22 cellular contexts compared by ENCODE assay signal in genomic region chr3:119388577-119388976, GRCh38.
A peak's percentile ranks its signal among the peaks of the same experiment; 100 is the strongest.
DNase-seq lines count a peak whose midpoint lies in the region; ATAC-seq, FAIRE-seq and TF ChIP-seq lines count a peak whose summit lies in the region.
"Had no signal": no experiment of that assay in that cellular context is flagged by ENCODE, and none has a peak within 500 bp of the region (broad histone marks: within the 10 kb centered on the region; RNA-seq: fewer than 3 reads in every experiment).

No MANE protein-coding gene starts in this region.

- H2AFZ ChIP-seq in PC-3 (ENCODE audit: low read length) (no peak overlapping the region), K562 (ENCODE audit: low read depth, low read length) (no peak overlapping the region)

- H3K4me1 ChIP-seq in PC-3 (ENCODE audit: insufficient read depth, low read length) (no peaks in the 10 kb centered on the region), K562 (replicated peaks in 1 of 2; ENCODE audit: control insufficient read depth in 2 of 2, insufficient read depth in 2 of 2, low read length in 2 of 2) (no peaks in the 10 kb centered on the region)
- H3K4me1 ChIP-seq: left ventricle myocardium inferior, Peyer's patch had no signal

- peaks cover 23% of the 10 kb centered on the region for H3K36me3 Mint-ChIP-seq in activated naive CD8-positive, alpha-beta T cell treated with anti-CD3 and anti-CD28 coated beads, Interleukin-2, amount 50 U/mL, for 24 hours (ENCODE audit: low read depth)

- H3K79me2 ChIP-seq in PC-3 (ENCODE audit: low read length) = no peaks in the 10 kb centered on the region
- no peaks in the 10 kb centered on the region for H3K79me2 ChIP-seq in K562 (ENCODE audit: control insufficient read depth, insufficient read depth, low read length)

- in situ Hi-C loops in K562 (cut with MboI) = no loop called here

- no peak for DNase-seq in D721Med (ENCODE audit: insufficient read length, low spot score)
- DNase-seq in PC-3 = no peak
- DNase-seq in K562 (ENCODE audit: extremely low read depth in 1 of 4, low spot score in 3 of 4) = peak in 1 of 4 experiments; percentile 32
- no peak for DNase-seq in kidney epithelial cell (ENCODE audit: low read depth)
- DNase-seq in activated naive CD8-positive, alpha-beta T cell treated with anti-CD3 and anti-CD28 coated beads, Interleukin-2, amount 50 U/mL, for 24 hours = no peak
- DNase-seq: activated CD4-positive, alpha-beta T cell treated with anti-CD3 and anti-CD28 coated beads for 1 hour; activated CD8-positive, alpha-beta memory T cell treated with anti-CD3 and anti-CD28 coated beads, Interleukin-2, amount 50 U/mL, for 48 hours; C1 segment of cervical spinal cord; DMS53; dorsolateral prefrontal cortex; left ventricle myocardium inferior; MM.1S; naive B cell; NCI-H2029; NCI-H524; Peyer's patch; stimulated activated CD4-positive, alpha-beta T cell treated with anti-CD3 and anti-CD28 coated beads, Interleukin-15, amount 100 ng/mL, for 24 hours; T-helper 1 cell had no signal

- intact Hi-C loops in PC-3 (cut with micrococcal nuclease) (no loop called here), K562 (cut with micrococcal nuclease) (loop anchor here (2.0 kb wide), 1 partner anchor 504 kb away; no protein-coding TSS in a partner anchor)

- H3F3A ChIP-seq in PC-3 (ENCODE audit: low read length, unreplicated experiment) = no peaks in the 10 kb centered on the region

- H3K4me3 ChIP-seq in PC-3 (ENCODE audit: low read length) = no peak overlapping the region
- no peak overlapping the region for H3K4me3 ChIP-seq in K562
- H3K4me3 ChIP-seq in kidney epithelial cell (ENCODE audit: low read depth, low read length) = no peak overlapping the region
- H3K4me3 ChIP-seq: body of pancreas, dorsolateral prefrontal cortex, left ventricle myocardium inferior, Peyer's patch had no signal

- no peaks in the 10 kb centered on the region for H3K9me2 ChIP-seq in PC-3 (replicated peaks; ENCODE audit: low read length)

- no peaks in the 10 kb centered on the region for H3K27me3 ChIP-seq in PC-3 (ENCODE audit: low read length)
- H3K27me3 ChIP-seq in K562 (ENCODE audit: control insufficient read depth in 2 of 2, insufficient read depth in 2 of 2, low read length in 2 of 2) = peaks cover 0 to 6% of the 10 kb centered on the region in 2 experiments; a peak in 1 of 5 replicates
- H3K27me3 ChIP-seq in kidney epithelial cell (ENCODE audit: control insufficient read depth, insufficient read depth, low read length) = no peaks in the 10 kb centered on the region
- H3K27me3 ChIP-seq: body of pancreas, dorsolateral prefrontal cortex, Peyer's patch had no signal

- FAIRE-seq in D721Med (lab: Jason Lieb, UNC) (no peak), K562 (lab: Jason Lieb, UNC) (no peak)

- H3K36me3 ChIP-seq in PC-3 (ENCODE audit: low read depth, low read length) = no peaks in the 10 kb centered on the region; the same call in 1 of the 2 replicates
- no peaks in the 10 kb centered on the region for H3K36me3 ChIP-seq in K562 (ENCODE audit: control insufficient read depth, insufficient read depth, low read length)
- H3K36me3 ChIP-seq in kidney epithelial cell (ENCODE audit: control insufficient read depth, insufficient read depth, low read length) = no peaks in the 10 kb centered on the region

- ATAC-seq in PC-3 = no peak
- ATAC-seq in K562 = peak; percentile 84
- ATAC-seq in activated naive CD8-positive, alpha-beta T cell treated with anti-CD3 and anti-CD28 coated beads, Interleukin-2, amount 50 U/mL, for 24 hours = no peak
- no peak for ATAC-seq in GM19324 (IDR thresholded peaks at IDR 0.05; ENCODE audit: low FRiP score, unreplicated experiment)
- ATAC-seq in GM19035 (IDR thresholded peaks at IDR 0.05; ENCODE audit: unreplicated experiment) = no peak
- no peak for ATAC-seq in HG03095 (IDR thresholded peaks at IDR 0.05; ENCODE audit: unreplicated experiment)
- ATAC-seq: body of pancreas had no signal

- no peak overlapping the region for H3K4me2 ChIP-seq in PC-3 (ENCODE audit: low read length)
- no peak overlapping the region for H3K4me2 ChIP-seq in K562 (ENCODE audit: insufficient read depth, low read length)

- 7% methylated on average over 6 of the region's 8 CpGs for WGBS in K562 (ENCODE audit: insufficient coverage, low coverage, missing lambda C conversion rate)

- H3K4me1 Mint-ChIP-seq in activated naive CD8-positive, alpha-beta T cell treated with anti-CD3 and anti-CD28 coated beads, Interleukin-2, amount 50 U/mL, for 24 hours = no peaks in the 10 kb centered on the region
- H3K4me1 Mint-ChIP-seq: naive B cell had no signal

- H3K27ac ChIP-seq in PC-3 (ENCODE audit: low read length) = no peak overlapping the region
- H3K27ac ChIP-seq in K562 (ENCODE audit: extremely low read depth, low read depth, low read length) = no peak overlapping the region
- H3K27ac ChIP-seq: body of pancreas, dorsolateral prefrontal cortex, left ventricle myocardium inferior, Peyer's patch had no signal

- H3K4me3 Mint-ChIP-seq in activated naive CD8-positive, alpha-beta T cell treated with anti-CD3 and anti-CD28 coated beads, Interleukin-2, amount 50 U/mL, for 24 hours = no peak overlapping the region
- H3K4me3 Mint-ChIP-seq: naive B cell had no signal

- no peak for TF ChIP-seq EP300 in K562 (IDR thresholded peaks at IDR 0.05; ENCODE audit: low read length)

- H3K9me3 ChIP-seq in PC-3 (ENCODE audit: low read length) (no peaks in the 10 kb centered on the region), K562 (replicated peaks; ENCODE audit: control insufficient read depth, insufficient read depth, low read depth, low read length) (no peaks in the 10 kb centered on the region)
- H3K9me3 ChIP-seq: body of pancreas, left ventricle myocardium inferior, Peyer's patch had no signal

- no peaks in the 10 kb centered on the region for H4K20me1 ChIP-seq in PC-3 (ENCODE audit: low read length)
- H4K20me1 ChIP-seq in K562 (replicated peaks; ENCODE audit: control insufficient read depth, insufficient read depth, low read length) = no peaks in the 10 kb centered on the region; the same call in 1 of the 2 replicates

- POLR2A ChIA-PET in PC-3 (lab: Charles Lee; ENCODE audit: unreplicated experiment) = no interaction called here
- POLR2A ChIA-PET in K562 (lab: Yijun Ruan, JAX) = interaction anchor here (0.6 to 1.3 kb wide), 3 partner anchors 11 to 408 kb away, joined by 3 to 5 read pairs (median 3); no protein-coding TSS in a partner anchor

- no peaks in the 10 kb centered on the region for H3K9me1 ChIP-seq in K562 (ENCODE audit: control insufficient read depth, insufficient read depth, low read length)

- H3K27ac Mint-ChIP-seq in activated naive CD8-positive, alpha-beta T cell treated with anti-CD3 and anti-CD28 coated beads, Interleukin-2, amount 50 U/mL, for 24 hours = no peak overlapping the region

- BruUV-seq in PC-3 (replicated peaks; lab: Mats Ljungman, UMichigan) = no TSS peak
- BruUV-seq in K562 (replicated peaks; lab: Mats Ljungman, UMichigan) = no TSS peak

- TF ChIP-seq RAD21 in K562 (CRISPR knock-in tag; conservative IDR thresholded peaks at IDR 0.05 in 1 of 2, IDR thresholded peaks at IDR 0.05 in 1 of 2) = peak; percentile 62 to 75

- H3K9ac ChIP-seq in PC-3 (ENCODE audit: low read length) (no peak overlapping the region), K562 (ENCODE audit: insufficient read depth in 1 of 2, low read depth in 2 of 2, low read length in 2 of 2) (no peak overlapping the region)

- TF ChIP-seq CTCF in D721Med (IDR thresholded peaks at IDR 0.05; ENCODE audit: insufficient read depth, missing control alignments) (peak; percentile 5), PC-3 (conservative IDR thresholded peaks at IDR 0.05; ENCODE audit: low read depth, low read length) (peak; percentile 26; the same call in 1 of the 2 replicates), K562 (IDR thresholded peaks at IDR 0.05 in 2 of 3, conservative IDR thresholded peaks at IDR 0.05 in 1 of 3; ENCODE audit: insufficient read depth in 2 of 3, low read depth in 1 of 3, low read length in 3 of 3) (peak; percentile 33 to 63 (median 34); a peak in 4 of 6 replicates), kidney epithelial cell (IDR thresholded peaks at IDR 0.05; ENCODE audit: insufficient read depth, low read length, poor library complexity, severe bottlenecking) (peak; percentile 7)

- CTCF ChIA-PET in PC-3 (lab: Charles Lee) (no interaction called here), K562 (lab: Yijun Ruan, JAX; ENCODE audit: low intra/inter-chr PET ratio) (interaction anchor here (1.2 to 1.5 kb wide), 3 partner anchors 113 to 506 kb away, joined by 3 to 10 read pairs (median 6); no protein-coding TSS in a partner anchor)

- TF ChIP-seq POLR2A in K562 (conservative IDR thresholded peaks at IDR 0.05) = no peak

- H3K27me3 Mint-ChIP-seq in activated naive CD8-positive, alpha-beta T cell treated with anti-CD3 and anti-CD28 coated beads, Interleukin-2, amount 50 U/mL, for 24 hours = no peaks in the 10 kb centered on the region
- H3K27me3 Mint-ChIP-seq: naive B cell had no signal

- no peaks in the 10 kb centered on the region for H3K9me3 Mint-ChIP-seq in activated naive CD8-positive, alpha-beta T cell treated with anti-CD3 and anti-CD28 coated beads, Interleukin-2, amount 50 U/mL, for 24 hours
- H3K9me3 Mint-ChIP-seq: naive B cell had no signal

TF ChIP-seq in K562, 482 proteins besides CTCF, POLR2A, EP300 and RAD21 (continues in another document):
- no peak for TF ChIP-seq TCFL5 (CRISPR knock-in tag; conservative IDR thresholded peaks at IDR 0.05)
- no peak for TF ChIP-seq REST (CRISPR knock-in tag; IDR thresholded peaks at IDR 0.05; ENCODE audit: low read depth)
- TF ChIP-seq MTA1 (IDR thresholded peaks at IDR 0.05; ENCODE audit: borderline replicate concordance) = no peak
